Comparison of ENCODE assay signal across 1 cellular context in genomic region chr10:118754556-118755423, GRCh38.
A peak's percentile ranks its signal among the peaks of the same experiment; 100 is the strongest.
TF ChIP-seq lines count a peak whose summit lies in the region.

Gene CACUL1, minus strand, starts transcription at chr10:118754970. Its CDS starts 208 bp downstream, at chr10:118754762.

TF ChIP-seq in HepG2, 621 proteins besides CTCF, POLR2A, EP300 and RAD21 (continued from another document and continues in another):
- TF ChIP-seq ZNF597 (CRISPR knock-in tag; IDR thresholded peaks at IDR 0.05): no peak
- TF ChIP-seq ZSCAN25 (CRISPR knock-in tag; IDR thresholded peaks at IDR 0.05): peak; percentile 70
- TF ChIP-seq ZNF703 (CRISPR knock-in tag; IDR thresholded peaks at IDR 0.05; ENCODE audit: borderline replicate concordance): no peak
- peak; percentile 92 for TF ChIP-seq ZNF230 (CRISPR knock-in tag; IDR thresholded peaks at IDR 0.05)
- peak; percentile 40; the same call in 1 of the 2 replicates for TF ChIP-seq FOXA3 (CRISPR knock-in tag; IDR thresholded peaks at IDR 0.05)
- TF ChIP-seq RARA (CRISPR knock-in tag; IDR thresholded peaks at IDR 0.05): no peak
- TF ChIP-seq HBP1 (CRISPR knock-in tag; IDR thresholded peaks at IDR 0.05; ENCODE audit: low read depth): no peak
- peak; percentile 38; the same call in 1 of the 2 replicates for TF ChIP-seq ZNF547 (CRISPR knock-in tag; IDR thresholded peaks at IDR 0.05)
- TF ChIP-seq GLI4 (CRISPR knock-in tag; IDR thresholded peaks at IDR 0.05; ENCODE audit: borderline replicate concordance): 0 out of 2 replicates have a peak, but pooled peaks have one; percentile 38
- TF ChIP-seq ZSCAN21 (CRISPR knock-in tag; IDR thresholded peaks at IDR 0.05; ENCODE audit: borderline replicate concordance): no peak
- peak; percentile 57 for TF ChIP-seq AGO2 (optimal IDR thresholded peaks at IDR 0.05; ENCODE audit: low read depth, low read length)
- peak; percentile 65 for TF ChIP-seq MEIS2 (CRISPR knock-in tag; IDR thresholded peaks at IDR 0.05)
- TF ChIP-seq NR2F6 (IDR thresholded peaks at IDR 0.05): no peak
- peak; percentile 28; the same call in 1 of the 2 replicates for TF ChIP-seq NR2F6 (CRISPR knock-in tag; IDR thresholded peaks at IDR 0.05)
- TF ChIP-seq KDM5B (CRISPR knock-in tag; IDR thresholded peaks at IDR 0.05; ENCODE audit: borderline replicate concordance): peak; percentile 84
- no peak for TF ChIP-seq GPBP1L1 (CRISPR knock-in tag; IDR thresholded peaks at IDR 0.05)
- no peak for TF ChIP-seq ZNF432 (CRISPR knock-in tag; IDR thresholded peaks at IDR 0.05; ENCODE audit: borderline replicate concordance)
- no peak for TF ChIP-seq EED (CRISPR knock-in tag; IDR thresholded peaks at IDR 0.05)
- no peak for TF ChIP-seq ZNF841 (CRISPR knock-in tag; IDR thresholded peaks at IDR 0.05; ENCODE audit: borderline replicate concordance)
- TF ChIP-seq CCAR2 (optimal IDR thresholded peaks at IDR 0.05; ENCODE audit: low read depth, low read length): no peak
- 0 out of 2 replicates have a peak, but pooled peaks have one; percentile 13 for TF ChIP-seq ETV5 (CRISPR knock-in tag; IDR thresholded peaks at IDR 0.05; ENCODE audit: borderline replicate concordance)
- no peak for TF ChIP-seq RNF219 (CRISPR knock-in tag; IDR thresholded peaks at IDR 0.05)
- no peak for TF ChIP-seq ZNF710 (CRISPR knock-in tag; IDR thresholded peaks at IDR 0.05; ENCODE audit: borderline replicate concordance)
- no peak for TF ChIP-seq CHD2 (IDR thresholded peaks at IDR 0.05; ENCODE audit: low read depth, low read length)
- TF ChIP-seq ZNF850 (CRISPR knock-in tag; conservative IDR thresholded peaks at IDR 0.05): no peak
- peak; percentile 40; the same call in 1 of the 2 replicates for TF ChIP-seq SIX4 (CRISPR knock-in tag; IDR thresholded peaks at IDR 0.05)
- TF ChIP-seq ZFP41 (CRISPR knock-in tag; IDR thresholded peaks at IDR 0.05; ENCODE audit: borderline replicate concordance): no peak
- TF ChIP-seq HNRNPUL1 (IDR thresholded peaks at IDR 0.05; ENCODE audit: low read depth, low read length): peak; percentile 78; the same call in 1 of the 2 replicates
- no peak for TF ChIP-seq GTF3A (CRISPR knock-in tag; conservative IDR thresholded peaks at IDR 0.05)
- TF ChIP-seq ZBTB10 (CRISPR knock-in tag; IDR thresholded peaks at IDR 0.05; ENCODE audit: borderline replicate concordance): peak; percentile 49; the same call in 1 of the 2 replicates
- TF ChIP-seq GLMP (CRISPR knock-in tag; IDR thresholded peaks at IDR 0.05; ENCODE audit: borderline replicate concordance): no peak
- TF ChIP-seq PRMT3 (CRISPR knock-in tag; IDR thresholded peaks at IDR 0.05; ENCODE audit: borderline replicate concordance, low read depth): no peak
- TF ChIP-seq ZNF280D (CRISPR knock-in tag; IDR thresholded peaks at IDR 0.05): peak; percentile 83
- peak; percentile 96; the same call in 1 of the 2 replicates for TF ChIP-seq SIN3A (IDR thresholded peaks at IDR 0.05; ENCODE audit: borderline replicate concordance, low read depth, low read length)
- TF ChIP-seq ZNF550 (CRISPR knock-in tag; IDR thresholded peaks at IDR 0.05; ENCODE audit: borderline replicate concordance): peak; percentile 74; the same call in 1 of the 2 replicates
- TF ChIP-seq E2F1 (CRISPR knock-in tag; IDR thresholded peaks at IDR 0.05): peak; percentile 81
- TF ChIP-seq FOXO1 (CRISPR knock-in tag; IDR thresholded peaks at IDR 0.05): no peak
- 0 out of 2 replicates have a peak, but pooled peaks have one; percentile 25 for TF ChIP-seq WIZ (CRISPR knock-in tag; IDR thresholded peaks at IDR 0.05)
- peak; percentile 75; the same call in 1 of the 2 replicates for TF ChIP-seq TFDP1 (CRISPR knock-in tag; IDR thresholded peaks at IDR 0.05; ENCODE audit: borderline replicate concordance)
- TF ChIP-seq REXO4 (CRISPR knock-in tag; IDR thresholded peaks at IDR 0.05; ENCODE audit: borderline replicate concordance): no peak
- no peak for TF ChIP-seq CCDC6 (CRISPR knock-in tag; IDR thresholded peaks at IDR 0.05)
- TF ChIP-seq ZBTB3 (CRISPR knock-in tag; IDR thresholded peaks at IDR 0.05; ENCODE audit: borderline replicate concordance, low read depth): no peak
- no peak; the same call in 1 of the 2 replicates for TF ChIP-seq ZNF784 (CRISPR knock-in tag; IDR thresholded peaks at IDR 0.05; ENCODE audit: borderline replicate concordance)
- no peak for TF ChIP-seq ZNF766 (CRISPR knock-in tag; IDR thresholded peaks at IDR 0.05; ENCODE audit: borderline replicate concordance)
- peak; percentile 53 for TF ChIP-seq ELF1 (CRISPR knock-in tag; IDR thresholded peaks at IDR 0.05)
